20 cellular contexts compared by ENCODE assay signal in genomic region chr22:27771637-27772369, GRCh38. TPM values are rescaled to one million over a fixed set of nuclear protein-coding genes. Genes with fewer than 3 reads are reported as not detected.
DNase-seq lines count a peak whose midpoint lies in the region; ATAC-seq, FAIRE-seq and TF ChIP-seq lines count a peak whose summit lies in the region.
"Had no signal": no experiment of that assay in that cellular context is flagged by ENCODE, and none has a peak within 500 bp of the region (broad histone marks: within the 10 kb centered on the region; RNA-seq: fewer than 3 reads in every experiment).

No MANE protein-coding gene starts in this region.

- H3K27ac Mint-ChIP-seq in WTC11, result no peak overlapping the region
- H3K27ac Mint-ChIP-seq: B cell; CD4-positive, CD25-positive, alpha-beta regulatory T cell; IgD-negative memory B cell; T-cell had no signal

- no peaks in the 10 kb centered on the region for H3K36me3 ChIP-seq in HEK293 (ENCODE audit: control insufficient read depth in 2 of 2, insufficient read depth in 1 of 2, low read length in 2 of 2)
- H3K36me3 ChIP-seq: HAP-1 had no signal

- H3K4me1 Mint-ChIP-seq in WTC11, result peaks cover 53% of the 10 kb centered on the region
- H3K4me1 Mint-ChIP-seq: B cell; CD4-positive, CD25-positive, alpha-beta regulatory T cell; T-cell had no signal

- H3K4me3 Mint-ChIP-seq in WTC11, result no peak overlapping the region
- H3K4me3 Mint-ChIP-seq: B cell; CD4-positive, CD25-positive, alpha-beta regulatory T cell; IgD-negative memory B cell; T-cell had no signal

- no peaks in the 10 kb centered on the region for H3K36me3 Mint-ChIP-seq in WTC11
- H3K36me3 Mint-ChIP-seq: CD4-positive, CD25-positive, alpha-beta regulatory T cell; T-cell had no signal

- H3K4me3 ChIP-seq in HEK293 (ENCODE audit: low read depth, low read length), result no peak overlapping the region
- H3K4me3 ChIP-seq: HAP-1 had no signal

- POLR2A ChIA-PET in HEK293 (lab: Yijun Ruan, JAX) (no interaction called here), WTC11 (lab: Charles Lee) (no interaction called here)

- TF ChIP-seq CTCF in HEK293 (tag by site-specific recombination; IDR thresholded peaks at IDR 0.05), result no peak
- no peak for TF ChIP-seq CTCF in WTC11 (IDR thresholded peaks at IDR 0.05)

- CTCF ChIA-PET in HEK293 (lab: Yijun Ruan, JAX), result no interaction called here
- CTCF ChIA-PET in WTC11 (lab: Charles Lee), result interaction anchor here (1.1 kb wide), 2 partner anchors 23 to 24 kb away, joined by 3 to 5 read pairs; no protein-coding TSS in a partner anchor

- FAIRE-seq in HTR-8/SVneo (lab: Jason Lieb, UNC), result no peak
- FAIRE-seq: D721Med had no signal

- no peaks in the 10 kb centered on the region for H3K9me3 Mint-ChIP-seq in WTC11
- H3K9me3 Mint-ChIP-seq: IgD-negative memory B cell, T-cell had no signal

- H3K9me3 ChIP-seq in HEK293 (ENCODE audit: control insufficient read depth, insufficient read depth, low read depth, low read length), result no peaks in the 10 kb centered on the region
- H3K9me3 ChIP-seq: HAP-1, SK-N-SH had no signal

- 0 out of 2 replicates have a peak, but pooled peaks cover 4% of the 10 kb centered on the region for H3K4me1 ChIP-seq in HEK293 (ENCODE audit: control insufficient read depth, insufficient read depth, low read length)

- no peaks in the 10 kb centered on the region; the same call in 1 of the 2 replicates for H3K27me3 Mint-ChIP-seq in WTC11 (ENCODE audit: low read depth)
- H3K27me3 Mint-ChIP-seq: CD4-positive, CD25-positive, alpha-beta regulatory T cell had no signal

- no peak overlapping the region for H3K27ac ChIP-seq in HEK293 (ENCODE audit: extremely low read depth, low read depth, low read length)

- DNase-seq in Ammon's horn (ENCODE audit: low spot score), result peak; percentile 22
- DNase-seq in WTC11 (ENCODE audit: low spot score), result no peak
- peak; percentile 37 for DNase-seq in medulla oblongata (ENCODE audit: extremely low spot score)
- DNase-seq in COLO829 (ENCODE audit: low spot score), result no peak
- DNase-seq in activated CD4-positive, CD25-positive, alpha-beta regulatory T cell treated with anti-CD3 and anti-CD28 coated beads, Interleukin-2, amount 50 U/mL, for 72 hours, result no peak
- no peak for DNase-seq in HTR-8/SVneo (ENCODE audit: insufficient read length, low spot score)
- DNase-seq: ACHN; CD4-positive, CD25-positive, alpha-beta regulatory T cell; DMS79; NCI-H1694; NCI-H446 treated with DMSO at 0.1 percent for 48 hours; Right ventricle myocardium superior; SK-N-SH; T-cell had no signal

- no peak for ATAC-seq in WTC11
- ATAC-seq: Panc1, T-cell had no signal

TF ChIP-seq in HEK293, 187 proteins besides CTCF, POLR2A, EP300 and RAD21:
- TF ChIP-seq OSR2 (tag by site-specific recombination; IDR thresholded peaks at IDR 0.05) (0 out of 2 replicates have a peak, but pooled peaks have one; percentile 16), ZBTB8A (tag by site-specific recombination; IDR thresholded peaks at IDR 0.05) (peak; percentile 86), ZNF660 (tag by site-specific recombination; IDR thresholded peaks at IDR 0.05) (0 out of 2 replicates have a peak, but pooled peaks have one; percentile 42), SP2 (tag by site-specific recombination; IDR thresholded peaks at IDR 0.05) (no peak), SP7 (tag by site-specific recombination; IDR thresholded peaks at IDR 0.05) (peak; percentile 93)

TF ChIP-seq in WTC11, 78 proteins besides CTCF, POLR2A, EP300 and RAD21:
- no peak for TF ChIP-seq IRF2 (CRISPR knock-in tag; IDR thresholded peaks at IDR 0.05; ENCODE audit: borderline replicate concordance, low read depth)
- no peak for TF ChIP-seq ELF4 (CRISPR knock-in tag; IDR thresholded peaks at IDR 0.05; ENCODE audit: low read depth)
- TF ChIP-seq GTF2I (CRISPR knock-in tag; conservative IDR thresholded peaks at IDR 0.05), result 0 out of 2 replicates have a peak, but pooled peaks have one; percentile 11
- TF ChIP-seq, protein P1, sequence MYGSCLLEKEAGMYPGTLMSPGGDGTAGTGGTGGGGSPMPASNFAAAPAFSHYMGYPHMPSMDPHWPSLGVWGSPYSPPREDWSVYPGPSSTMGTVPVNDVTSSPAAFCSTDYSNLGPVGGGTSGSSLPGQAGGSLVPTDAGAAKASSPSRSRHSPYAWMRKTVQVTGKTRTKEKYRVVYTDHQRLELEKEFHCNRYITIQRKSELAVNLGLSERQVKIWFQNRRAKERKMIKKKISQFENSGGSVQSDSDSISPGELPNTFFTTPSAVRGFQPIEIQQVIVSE (CRISPR knock-in tag; IDR thresholded peaks at IDR 0.05; ENCODE audit: borderline replicate concordance), result no peak
- TF ChIP-seq AFF4 (CRISPR knock-in tag; IDR thresholded peaks at IDR 0.05; ENCODE audit: borderline replicate concordance), result no peak
- TF ChIP-seq E2F4 (CRISPR knock-in tag; IDR thresholded peaks at IDR 0.05; ENCODE audit: borderline replicate concordance, low read depth), result no peak
- no peak for TF ChIP-seq USF1 (CRISPR knock-in tag; IDR thresholded peaks at IDR 0.05)
- TF ChIP-seq HMGXB4 (CRISPR knock-in tag; IDR thresholded peaks at IDR 0.05), result no peak

RNA-seq across cellular contexts. Expression of gene MN1, which starts 29.8 kb away (rescaled TPM):
- total RNA-seq in WTC11 (2021), result 16.3 to 21.3 TPM (median 16.7 TPM) in 3 replicates

Comparison
In these comparisons a context has a peak if more than half of its experiments do, and no peak if none do; other contexts are left out.
1. DNase-seq: peak in Ammon's horn (single experiment) and medulla oblongata (single experiment); none in WTC11 (single experiment), COLO829 (single experiment), activated CD4-positive, CD25-positive, alpha-beta regulatory T cell treated with anti-CD3 and anti-CD28 coated beads, Interleukin-2, amount 50 U/mL, for 72 hours (single experiment) and HTR-8/SVneo (single experiment).